ENCODE assay signal across 1 cellular context in the genomic region with DNA sequence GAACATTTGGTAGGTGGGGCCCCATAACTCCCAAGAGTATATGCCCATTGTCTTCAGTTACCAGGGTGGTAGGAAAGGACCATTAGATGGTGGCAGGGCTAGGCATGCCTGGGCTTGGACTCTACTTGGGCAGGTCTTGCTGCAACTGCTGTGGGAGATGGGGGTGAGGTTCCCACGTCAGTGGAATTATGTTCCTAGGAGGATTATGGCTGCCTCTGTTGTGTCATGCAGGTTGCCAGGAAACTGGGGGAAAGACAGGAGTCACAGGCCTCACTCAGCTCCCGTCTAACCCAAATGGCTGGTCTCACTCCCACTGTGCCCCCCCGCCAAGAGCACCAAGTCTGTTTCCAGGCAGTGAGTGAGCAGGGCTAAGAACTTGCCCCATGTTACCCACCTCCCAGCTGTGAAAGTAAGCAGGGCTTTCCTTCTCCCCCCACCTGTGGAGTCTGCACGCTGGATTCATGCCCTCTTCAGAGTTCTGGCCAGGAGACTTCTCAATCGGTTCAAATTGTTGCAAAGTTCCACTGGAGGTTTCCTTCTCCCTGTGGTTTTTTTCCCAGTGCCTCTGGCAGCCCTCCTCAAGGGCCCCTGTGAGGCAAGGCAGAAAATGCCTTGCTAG.
TF ChIP-seq lines count a peak whose summit lies in the region.

No MANE protein-coding gene starts in this region.

TF ChIP-seq in WTC11, 78 proteins besides CTCF, POLR2A, EP300 and RAD21 (continued from another document):
- TF ChIP-seq, protein P1, sequence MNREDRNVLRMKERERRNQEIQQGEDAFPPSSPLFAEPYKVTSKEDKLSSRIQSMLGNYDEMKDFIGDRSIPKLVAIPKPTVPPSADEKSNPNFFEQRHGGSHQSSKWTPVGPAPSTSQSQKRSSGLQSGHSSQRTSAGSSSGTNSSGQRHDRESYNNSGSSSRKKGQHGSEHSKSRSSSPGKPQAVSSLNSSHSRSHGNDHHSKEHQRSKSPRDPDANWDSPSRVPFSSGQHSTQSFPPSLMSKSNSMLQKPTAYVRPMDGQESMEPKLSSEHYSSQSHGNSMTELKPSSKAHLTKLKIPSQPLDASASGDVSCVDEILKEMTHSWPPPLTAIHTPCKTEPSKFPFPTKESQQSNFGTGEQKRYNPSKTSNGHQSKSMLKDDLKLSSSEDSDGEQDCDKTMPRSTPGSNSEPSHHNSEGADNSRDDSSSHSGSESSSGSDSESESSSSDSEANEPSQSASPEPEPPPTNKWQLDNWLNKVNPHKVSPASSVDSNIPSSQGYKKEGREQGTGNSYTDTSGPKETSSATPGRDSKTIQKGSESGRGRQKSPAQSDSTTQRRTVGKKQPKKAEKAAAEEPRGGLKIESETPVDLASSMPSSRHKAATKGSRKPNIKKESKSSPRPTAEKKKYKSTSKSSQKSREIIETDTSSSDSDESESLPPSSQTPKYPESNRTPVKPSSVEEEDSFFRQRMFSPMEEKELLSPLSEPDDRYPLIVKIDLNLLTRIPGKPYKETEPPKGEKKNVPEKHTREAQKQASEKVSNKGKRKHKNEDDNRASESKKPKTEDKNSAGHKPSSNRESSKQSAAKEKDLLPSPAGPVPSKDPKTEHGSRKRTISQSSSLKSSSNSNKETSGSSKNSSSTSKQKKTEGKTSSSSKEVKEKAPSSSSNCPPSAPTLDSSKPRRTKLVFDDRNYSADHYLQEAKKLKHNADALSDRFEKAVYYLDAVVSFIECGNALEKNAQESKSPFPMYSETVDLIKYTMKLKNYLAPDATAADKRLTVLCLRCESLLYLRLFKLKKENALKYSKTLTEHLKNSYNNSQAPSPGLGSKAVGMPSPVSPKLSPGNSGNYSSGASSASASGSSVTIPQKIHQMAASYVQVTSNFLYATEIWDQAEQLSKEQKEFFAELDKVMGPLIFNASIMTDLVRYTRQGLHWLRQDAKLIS (CRISPR knock-in tag; IDR thresholded peaks at IDR 0.05; ENCODE audit: borderline replicate concordance) = no peak
